Comparison of ENCODE assay signal across 6 cellular contexts in the genomic region with DNA sequence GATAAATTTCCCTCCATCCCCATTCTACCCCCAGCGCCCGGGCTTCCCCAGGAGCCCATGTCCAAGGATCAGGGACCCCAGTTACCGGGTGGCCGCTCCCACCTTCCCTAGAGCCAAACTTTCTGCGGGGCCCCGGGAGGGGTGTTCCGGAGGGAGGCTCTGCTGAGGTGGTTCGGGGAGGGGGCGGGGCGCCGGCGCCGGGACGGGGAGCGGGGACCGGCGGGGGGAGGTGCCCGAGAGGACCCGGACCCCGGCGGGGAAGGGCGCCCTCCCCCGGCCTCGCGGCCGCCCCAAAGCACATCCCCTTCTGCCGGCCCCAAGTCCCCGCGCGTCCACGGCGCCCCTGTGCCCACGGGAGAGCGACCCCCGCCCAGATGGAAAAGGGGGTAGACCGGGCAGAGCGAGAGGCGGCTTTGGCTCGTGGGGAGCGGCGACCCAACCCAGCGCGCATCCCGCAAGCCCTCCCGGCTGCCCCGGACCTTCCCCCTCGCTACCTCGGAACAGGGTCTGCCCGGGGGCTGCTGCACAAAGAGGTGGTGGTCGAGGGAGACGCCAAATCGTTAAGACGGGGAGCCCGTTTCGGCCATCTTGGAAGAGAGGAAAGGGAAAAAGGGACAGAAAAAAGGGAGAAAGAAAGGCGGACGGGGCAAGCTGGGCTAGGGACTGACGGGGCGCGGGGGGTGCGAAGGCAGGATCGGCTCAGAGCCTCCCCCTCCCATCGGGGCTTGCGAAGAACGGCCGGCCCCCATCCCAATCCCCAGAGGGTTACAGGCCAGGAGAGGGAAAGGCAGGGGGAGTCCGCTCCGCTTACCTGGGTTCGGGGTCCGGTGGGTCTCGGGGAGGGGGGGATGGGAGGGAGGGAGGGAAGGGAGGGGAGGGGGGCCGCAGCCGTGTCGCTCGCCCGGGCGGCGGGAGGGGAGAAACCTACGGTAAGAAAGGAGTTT. TPM values are rescaled to one million over a fixed set of nuclear protein-coding genes. Genes with fewer than 3 reads are reported as not detected.
DNase-seq lines count a peak whose midpoint lies in the region; ATAC-seq and TF ChIP-seq lines count a peak whose summit lies in the region.

No MANE protein-coding gene starts in this region.

- H3K27ac ChIP-seq in SJCRH30 (peak overlapping the region; percentile 82), iPS-18a (ENCODE audit: low read length) (no peak overlapping the region)

- H3K9me3 ChIP-seq in SJCRH30 (replicated peaks), result no peaks in the 10 kb centered on the region
- H3K9me3 ChIP-seq in iPS-18a (ENCODE audit: control insufficient read depth, low read depth, low read length), result no peaks in the 10 kb centered on the region

- H3K9ac ChIP-seq in iPS-18a (ENCODE audit: low read length), result peak overlapping the region; percentile 86

- TF ChIP-seq CTCF in GM10266 (IDR thresholded peaks at IDR 0.05; ENCODE audit: control insufficient read depth, insufficient read depth, low read depth, missing control alignments), result peak; percentile 40

- DNase-seq in GM10266 (ENCODE audit: extremely low spot score), result peak; percentile 70
- peak; percentile 50 to 59 for DNase-seq in SJCRH30
- no peak for DNase-seq in cerebellar nuclear complex (lab: John Stamatoyannopoulos, UW)

- peaks cover 32% of the 10 kb centered on the region for H3K4me1 ChIP-seq in SJCRH30
- peaks cover 38% of the 10 kb centered on the region for H3K4me1 ChIP-seq in iPS-18a (ENCODE audit: control insufficient read depth, low read depth, low read length)

- peak overlapping the region; percentile 98 for H3K4me3 ChIP-seq in SJCRH30
- H3K4me3 ChIP-seq in iPS-18a (ENCODE audit: low read length), result peak overlapping the region; percentile 63

- H3K36me3 ChIP-seq in SJCRH30 (no peaks in the 10 kb centered on the region), iPS-18a (ENCODE audit: control insufficient read depth, low read depth, low read length) (no peaks in the 10 kb centered on the region)

- ATAC-seq in GM18502 (IDR thresholded peaks at IDR 0.05; ENCODE audit: poor library complexity, unreplicated experiment) (no peak), GM21526 (IDR thresholded peaks at IDR 0.05; ENCODE audit: low FRiP score, unreplicated experiment) (no peak)

- H3K27me3 ChIP-seq in SJCRH30 (no peaks in the 10 kb centered on the region), iPS-18a (ENCODE audit: control insufficient read depth, insufficient read depth, low read length) (peaks cover 13% of the 10 kb centered on the region)

RNA-seq across cellular contexts. Expression of gene PCGF2, which starts 0.5 kb away (rescaled TPM):
- total RNA-seq in SJCRH30 (2014; rRNA removed; shearing (Covaris generic)), result 10.7 and 13.8 TPM in 2 replicates

RNA-seq across cellular contexts. Expression of gene PSMB3, which starts 4.9 kb away (rescaled TPM):
- total RNA-seq in SJCRH30 (2014; rRNA removed; shearing (Covaris generic)), result 239 and 280 TPM in 2 replicates

RNA-seq across cellular contexts. Expression of gene CISD3, which starts 17.5 kb away (rescaled TPM):
- 11.6 and 14.5 TPM in 2 replicates for total RNA-seq in SJCRH30 (2014; rRNA removed; shearing (Covaris generic))

RNA-seq across cellular contexts. Expression of gene MLLT6, which starts 42.6 kb away (rescaled TPM):
- 24.2 and 35.5 TPM in 2 replicates for total RNA-seq in SJCRH30 (2014; rRNA removed; shearing (Covaris generic))

RNA-seq across cellular contexts. Expression of gene PIP4K2B, which starts 51.7 kb away (rescaled TPM):
- 39.8 and 41.8 TPM in 2 replicates for total RNA-seq in SJCRH30 (2014; rRNA removed; shearing (Covaris generic))

Comparison
In these comparisons a context has a peak if more than half of its experiments do, and no peak if none do; other contexts are left out.
1. DNase-seq: peak in GM10266 (single experiment) and SJCRH30 (2 of 2); none in cerebellar nuclear complex (0 of 2).